Comparison of ENCODE assay signal across 1 cellular context in the genomic region with DNA sequence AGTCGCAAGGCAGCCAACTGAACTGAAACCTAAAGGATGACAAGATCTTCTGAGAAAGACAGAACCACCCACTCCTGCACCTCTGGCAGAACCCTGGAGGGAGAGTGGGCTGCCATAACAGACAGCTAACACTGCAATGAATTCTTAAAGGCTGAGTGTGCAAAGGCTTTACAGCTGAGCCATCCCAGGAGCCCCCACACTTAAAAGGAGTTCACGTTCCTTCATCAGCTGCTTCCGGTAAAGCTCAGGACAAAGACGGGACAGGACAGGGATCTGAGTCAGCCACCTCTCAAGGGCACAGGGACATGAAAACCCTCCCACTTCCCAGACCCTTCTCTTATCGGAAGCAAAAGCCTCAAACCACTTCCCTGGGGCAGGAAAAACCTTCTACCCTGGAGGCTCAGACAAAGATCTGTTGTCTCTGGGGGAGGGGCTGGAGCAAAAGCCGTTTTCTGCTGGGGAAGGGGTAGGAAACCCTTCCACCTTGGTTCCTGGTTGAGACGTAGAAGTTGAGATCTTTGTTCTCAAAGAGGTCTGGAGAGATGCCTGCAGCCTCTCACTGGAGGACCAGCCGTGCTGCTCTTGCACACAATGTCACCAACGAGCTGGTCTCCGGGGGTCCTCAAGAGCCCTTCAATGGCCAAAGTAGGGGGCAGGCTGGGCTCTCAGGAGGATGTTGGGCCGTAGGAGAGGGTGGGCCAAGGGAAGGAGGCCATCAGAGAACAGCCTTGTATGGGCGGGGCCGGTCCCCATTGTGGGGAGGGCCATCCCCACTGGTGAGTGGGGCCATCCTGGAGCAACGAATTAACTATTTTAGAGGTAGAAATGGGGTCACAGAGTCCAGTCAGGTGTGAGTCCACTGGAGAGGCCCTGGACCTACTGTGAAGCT.
A peak's percentile ranks its signal among the peaks of the same experiment; 100 is the strongest.
TF ChIP-seq lines count a peak whose summit lies in the region.

No MANE protein-coding gene starts in this region.

TF ChIP-seq in K562, 482 proteins besides CTCF, POLR2A, EP300 and RAD21 (continued from another document and continues in another):
- TF ChIP-seq PTRF (tag; IDR thresholded peaks at IDR 0.05) (no peak), CCAR2 (IDR thresholded peaks at IDR 0.05; ENCODE audit: low read depth, low read length) (no peak), KHSRP (IDR thresholded peaks at IDR 0.05) (no peak), STAG1 (CRISPR knock-in tag; IDR thresholded peaks at IDR 0.05; ENCODE audit: borderline replicate concordance) (no peak), NCOR1 (IDR thresholded peaks at IDR 0.05) (no peak), ZNF316 (IDR thresholded peaks at IDR 0.05) (no peak), NELFE (IDR thresholded peaks at IDR 0.05; ENCODE audit: insufficient read depth, insufficient read length) (no peak), ZNF175 (CRISPR knock-in tag; IDR thresholded peaks at IDR 0.05; ENCODE audit: low read depth) (0 out of 2 replicates have a peak, but pooled peaks have one; percentile 59), GABPB1 (CRISPR knock-in tag; IDR thresholded peaks at IDR 0.05) (no peak), CBX3 (IDR thresholded peaks at IDR 0.05; ENCODE audit: borderline replicate concordance in 1 of 2, low read length in 2 of 2) (no peak), SPI1 (IDR thresholded peaks at IDR 0.05; ENCODE audit: borderline replicate concordance, low read depth, low read length) (peak; percentile 23; the same call in 1 of the 2 replicates), CBFA2T3 (IDR thresholded peaks at IDR 0.05) (0 out of 2 replicates have a peak, but pooled peaks have one; percentile 8), ZNF431 (CRISPR knock-in tag; IDR thresholded peaks at IDR 0.05) (no peak), WHSC1 (IDR thresholded peaks at IDR 0.05; ENCODE audit: low read length) (no peak), GTF2A2 (tag; IDR thresholded peaks at IDR 0.05) (no peak), CHD4 (IDR thresholded peaks at IDR 0.05; ENCODE audit: insufficient read depth, insufficient replicate concordance, low read depth, low read length, poor library complexity, severe bottlenecking) (no peak), TFAM (CRISPR knock-in tag; conservative IDR thresholded peaks at IDR 0.05) (no peak), NR1H2 (CRISPR knock-in tag; IDR thresholded peaks at IDR 0.05) (no peak), MTF1 (CRISPR knock-in tag; IDR thresholded peaks at IDR 0.05; ENCODE audit: borderline replicate concordance) (no peak), POU5F1 (IDR thresholded peaks at IDR 0.05; ENCODE audit: borderline replicate concordance, low read depth, low read length, partially characterized antibody) (no peak), ZNF133 (CRISPR knock-in tag; IDR thresholded peaks at IDR 0.05) (no peak), FOS (IDR thresholded peaks at IDR 0.05; ENCODE audit: extremely low read depth, insufficient read length) (no peak), EGR1 (conservative IDR thresholded peaks at IDR 0.05) (peak; percentile 34; the same call in 1 of the 2 replicates), CBX5 (IDR thresholded peaks at IDR 0.05; ENCODE audit: borderline replicate concordance, low read depth) (no peak), FUS (optimal IDR thresholded peaks at IDR 0.05; ENCODE audit: low read depth, low read length) (no peak), ZNF436 (CRISPR knock-in tag; IDR thresholded peaks at IDR 0.05) (no peak), SIN3B (IDR thresholded peaks at IDR 0.05; ENCODE audit: low read depth) (no peak), NCOA4 (IDR thresholded peaks at IDR 0.05; ENCODE audit: partially characterized antibody) (no peak), RFX7 (CRISPR knock-in tag; IDR thresholded peaks at IDR 0.05) (no peak), RBM25 (IDR thresholded peaks at IDR 0.05; ENCODE audit: low read depth, low read length, severe bottlenecking) (no peak)
- TF ChIP-seq, protein P1, sequence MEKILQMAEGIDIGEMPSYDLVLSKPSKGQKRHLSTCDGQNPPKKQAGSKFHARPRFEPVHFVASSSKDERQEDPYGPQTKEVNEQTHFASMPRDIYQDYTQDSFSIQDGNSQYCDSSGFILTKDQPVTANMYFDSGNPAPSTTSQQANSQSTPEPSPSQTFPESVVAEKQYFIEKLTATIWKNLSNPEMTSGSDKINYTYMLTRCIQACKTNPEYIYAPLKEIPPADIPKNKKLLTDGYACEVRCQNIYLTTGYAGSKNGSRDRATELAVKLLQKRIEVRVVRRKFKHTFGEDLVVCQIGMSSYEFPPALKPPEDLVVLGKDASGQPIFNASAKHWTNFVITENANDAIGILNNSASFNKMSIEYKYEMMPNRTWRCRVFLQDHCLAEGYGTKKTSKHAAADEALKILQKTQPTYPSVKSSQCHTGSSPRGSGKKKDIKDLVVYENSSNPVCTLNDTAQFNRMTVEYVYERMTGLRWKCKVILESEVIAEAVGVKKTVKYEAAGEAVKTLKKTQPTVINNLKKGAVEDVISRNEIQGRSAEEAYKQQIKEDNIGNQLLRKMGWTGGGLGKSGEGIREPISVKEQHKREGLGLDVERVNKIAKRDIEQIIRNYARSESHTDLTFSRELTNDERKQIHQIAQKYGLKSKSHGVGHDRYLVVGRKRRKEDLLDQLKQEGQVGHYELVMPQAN (IDR thresholded peaks at IDR 0.05; ENCODE audit: borderline replicate concordance) = no peak
- TF ChIP-seq, protein P2, sequence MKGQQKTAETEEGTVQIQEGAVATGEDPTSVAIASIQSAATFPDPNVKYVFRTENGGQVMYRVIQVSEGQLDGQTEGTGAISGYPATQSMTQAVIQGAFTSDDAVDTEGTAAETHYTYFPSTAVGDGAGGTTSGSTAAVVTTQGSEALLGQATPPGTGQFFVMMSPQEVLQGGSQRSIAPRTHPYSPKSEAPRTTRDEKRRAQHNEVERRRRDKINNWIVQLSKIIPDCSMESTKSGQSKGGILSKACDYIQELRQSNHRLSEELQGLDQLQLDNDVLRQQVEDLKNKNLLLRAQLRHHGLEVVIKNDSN (CRISPR knock-in tag; IDR thresholded peaks at IDR 0.05) = no peak
- TF ChIP-seq, protein P3, sequence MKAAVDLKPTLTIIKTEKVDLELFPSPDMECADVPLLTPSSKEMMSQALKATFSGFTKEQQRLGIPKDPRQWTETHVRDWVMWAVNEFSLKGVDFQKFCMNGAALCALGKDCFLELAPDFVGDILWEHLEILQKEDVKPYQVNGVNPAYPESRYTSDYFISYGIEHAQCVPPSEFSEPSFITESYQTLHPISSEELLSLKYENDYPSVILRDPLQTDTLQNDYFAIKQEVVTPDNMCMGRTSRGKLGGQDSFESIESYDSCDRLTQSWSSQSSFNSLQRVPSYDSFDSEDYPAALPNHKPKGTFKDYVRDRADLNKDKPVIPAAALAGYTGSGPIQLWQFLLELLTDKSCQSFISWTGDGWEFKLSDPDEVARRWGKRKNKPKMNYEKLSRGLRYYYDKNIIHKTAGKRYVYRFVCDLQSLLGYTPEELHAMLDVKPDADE (conservative IDR thresholded peaks at IDR 0.05; ENCODE audit: control insufficient read depth, low read depth, low read length) = no peak
- TF ChIP-seq, protein P4, sequence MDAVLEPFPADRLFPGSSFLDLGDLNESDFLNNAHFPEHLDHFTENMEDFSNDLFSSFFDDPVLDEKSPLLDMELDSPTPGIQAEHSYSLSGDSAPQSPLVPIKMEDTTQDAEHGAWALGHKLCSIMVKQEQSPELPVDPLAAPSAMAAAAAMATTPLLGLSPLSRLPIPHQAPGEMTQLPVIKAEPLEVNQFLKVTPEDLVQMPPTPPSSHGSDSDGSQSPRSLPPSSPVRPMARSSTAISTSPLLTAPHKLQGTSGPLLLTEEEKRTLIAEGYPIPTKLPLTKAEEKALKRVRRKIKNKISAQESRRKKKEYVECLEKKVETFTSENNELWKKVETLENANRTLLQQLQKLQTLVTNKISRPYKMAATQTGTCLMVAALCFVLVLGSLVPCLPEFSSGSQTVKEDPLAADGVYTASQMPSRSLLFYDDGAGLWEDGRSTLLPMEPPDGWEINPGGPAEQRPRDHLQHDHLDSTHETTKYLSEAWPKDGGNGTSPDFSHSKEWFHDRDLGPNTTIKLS (IDR thresholded peaks at IDR 0.05; ENCODE audit: borderline replicate concordance, low read depth) = no peak
- TF ChIP-seq, protein P5, sequence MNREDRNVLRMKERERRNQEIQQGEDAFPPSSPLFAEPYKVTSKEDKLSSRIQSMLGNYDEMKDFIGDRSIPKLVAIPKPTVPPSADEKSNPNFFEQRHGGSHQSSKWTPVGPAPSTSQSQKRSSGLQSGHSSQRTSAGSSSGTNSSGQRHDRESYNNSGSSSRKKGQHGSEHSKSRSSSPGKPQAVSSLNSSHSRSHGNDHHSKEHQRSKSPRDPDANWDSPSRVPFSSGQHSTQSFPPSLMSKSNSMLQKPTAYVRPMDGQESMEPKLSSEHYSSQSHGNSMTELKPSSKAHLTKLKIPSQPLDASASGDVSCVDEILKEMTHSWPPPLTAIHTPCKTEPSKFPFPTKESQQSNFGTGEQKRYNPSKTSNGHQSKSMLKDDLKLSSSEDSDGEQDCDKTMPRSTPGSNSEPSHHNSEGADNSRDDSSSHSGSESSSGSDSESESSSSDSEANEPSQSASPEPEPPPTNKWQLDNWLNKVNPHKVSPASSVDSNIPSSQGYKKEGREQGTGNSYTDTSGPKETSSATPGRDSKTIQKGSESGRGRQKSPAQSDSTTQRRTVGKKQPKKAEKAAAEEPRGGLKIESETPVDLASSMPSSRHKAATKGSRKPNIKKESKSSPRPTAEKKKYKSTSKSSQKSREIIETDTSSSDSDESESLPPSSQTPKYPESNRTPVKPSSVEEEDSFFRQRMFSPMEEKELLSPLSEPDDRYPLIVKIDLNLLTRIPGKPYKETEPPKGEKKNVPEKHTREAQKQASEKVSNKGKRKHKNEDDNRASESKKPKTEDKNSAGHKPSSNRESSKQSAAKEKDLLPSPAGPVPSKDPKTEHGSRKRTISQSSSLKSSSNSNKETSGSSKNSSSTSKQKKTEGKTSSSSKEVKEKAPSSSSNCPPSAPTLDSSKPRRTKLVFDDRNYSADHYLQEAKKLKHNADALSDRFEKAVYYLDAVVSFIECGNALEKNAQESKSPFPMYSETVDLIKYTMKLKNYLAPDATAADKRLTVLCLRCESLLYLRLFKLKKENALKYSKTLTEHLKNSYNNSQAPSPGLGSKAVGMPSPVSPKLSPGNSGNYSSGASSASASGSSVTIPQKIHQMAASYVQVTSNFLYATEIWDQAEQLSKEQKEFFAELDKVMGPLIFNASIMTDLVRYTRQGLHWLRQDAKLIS (CRISPR knock-in tag; IDR thresholded peaks at IDR 0.05) = no peak
- TF ChIP-seq, protein P6, sequence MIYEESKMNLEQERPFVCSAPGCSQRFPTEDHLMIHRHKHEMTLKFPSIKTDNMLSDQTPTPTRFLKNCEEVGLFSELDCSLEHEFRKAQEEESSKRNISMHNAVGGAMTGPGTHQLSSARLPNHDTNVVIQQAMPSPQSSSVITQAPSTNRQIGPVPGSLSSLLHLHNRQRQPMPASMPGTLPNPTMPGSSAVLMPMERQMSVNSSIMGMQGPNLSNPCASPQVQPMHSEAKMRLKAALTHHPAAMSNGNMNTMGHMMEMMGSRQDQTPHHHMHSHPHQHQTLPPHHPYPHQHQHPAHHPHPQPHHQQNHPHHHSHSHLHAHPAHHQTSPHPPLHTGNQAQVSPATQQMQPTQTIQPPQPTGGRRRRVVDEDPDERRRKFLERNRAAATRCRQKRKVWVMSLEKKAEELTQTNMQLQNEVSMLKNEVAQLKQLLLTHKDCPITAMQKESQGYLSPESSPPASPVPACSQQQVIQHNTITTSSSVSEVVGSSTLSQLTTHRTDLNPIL (CRISPR knock-in tag; IDR thresholded peaks at IDR 0.05) = no peak
- TF ChIP-seq, protein P7, sequence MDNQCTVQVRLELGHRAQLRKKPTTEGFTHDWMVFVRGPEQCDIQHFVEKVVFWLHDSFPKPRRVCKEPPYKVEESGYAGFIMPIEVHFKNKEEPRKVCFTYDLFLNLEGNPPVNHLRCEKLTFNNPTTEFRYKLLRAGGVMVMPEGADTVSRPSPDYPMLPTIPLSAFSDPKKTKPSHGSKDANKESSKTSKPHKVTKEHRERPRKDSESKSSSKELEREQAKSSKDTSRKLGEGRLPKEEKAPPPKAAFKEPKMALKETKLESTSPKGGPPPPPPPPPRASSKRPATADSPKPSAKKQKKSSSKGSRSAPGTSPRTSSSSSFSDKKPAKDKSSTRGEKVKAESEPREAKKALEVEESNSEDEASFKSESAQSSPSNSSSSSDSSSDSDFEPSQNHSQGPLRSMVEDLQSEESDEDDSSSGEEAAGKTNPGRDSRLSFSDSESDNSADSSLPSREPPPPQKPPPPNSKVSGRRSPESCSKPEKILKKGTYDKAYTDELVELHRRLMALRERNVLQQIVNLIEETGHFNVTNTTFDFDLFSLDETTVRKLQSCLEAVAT (IDR thresholded peaks at IDR 0.05) = no peak
- TF ChIP-seq, protein P8, sequence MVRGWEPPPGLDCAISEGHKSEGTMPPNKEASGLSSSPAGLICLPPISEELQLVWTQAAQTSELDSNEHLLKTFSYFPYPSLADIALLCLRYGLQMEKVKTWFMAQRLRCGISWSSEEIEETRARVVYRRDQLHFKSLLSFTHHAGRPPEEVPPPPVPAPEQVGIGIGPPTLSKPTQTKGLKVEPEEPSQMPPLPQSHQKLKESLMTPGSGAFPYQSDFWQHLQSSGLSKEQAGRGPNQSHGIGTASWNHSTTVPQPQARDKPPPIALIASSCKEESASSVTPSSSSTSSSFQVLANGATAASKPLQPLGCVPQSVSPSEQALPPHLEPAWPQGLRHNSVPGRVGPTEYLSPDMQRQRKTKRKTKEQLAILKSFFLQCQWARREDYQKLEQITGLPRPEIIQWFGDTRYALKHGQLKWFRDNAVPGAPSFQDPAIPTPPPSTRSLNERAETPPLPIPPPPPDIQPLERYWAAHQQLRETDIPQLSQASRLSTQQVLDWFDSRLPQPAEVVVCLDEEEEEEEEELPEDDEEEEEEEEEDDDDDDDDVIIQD (CRISPR knock-in tag; IDR thresholded peaks at IDR 0.05) = no peak
- TF ChIP-seq, protein P9, sequence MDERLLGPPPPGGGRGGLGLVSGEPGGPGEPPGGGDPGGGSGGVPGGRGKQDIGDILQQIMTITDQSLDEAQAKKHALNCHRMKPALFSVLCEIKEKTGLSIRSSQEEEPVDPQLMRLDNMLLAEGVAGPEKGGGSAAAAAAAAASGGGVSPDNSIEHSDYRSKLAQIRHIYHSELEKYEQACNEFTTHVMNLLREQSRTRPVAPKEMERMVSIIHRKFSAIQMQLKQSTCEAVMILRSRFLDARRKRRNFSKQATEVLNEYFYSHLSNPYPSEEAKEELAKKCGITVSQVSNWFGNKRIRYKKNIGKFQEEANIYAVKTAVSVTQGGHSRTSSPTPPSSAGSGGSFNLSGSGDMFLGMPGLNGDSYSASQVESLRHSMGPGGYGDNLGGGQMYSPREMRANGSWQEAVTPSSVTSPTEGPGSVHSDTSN (CRISPR knock-in tag; IDR thresholded peaks at IDR 0.05; ENCODE audit: low read depth) = no peak
- TF ChIP-seq, protein P9 (tag; conservative IDR thresholded peaks at IDR 0.05; ENCODE audit: low read depth) = no peak
- TF ChIP-seq, protein P10, sequence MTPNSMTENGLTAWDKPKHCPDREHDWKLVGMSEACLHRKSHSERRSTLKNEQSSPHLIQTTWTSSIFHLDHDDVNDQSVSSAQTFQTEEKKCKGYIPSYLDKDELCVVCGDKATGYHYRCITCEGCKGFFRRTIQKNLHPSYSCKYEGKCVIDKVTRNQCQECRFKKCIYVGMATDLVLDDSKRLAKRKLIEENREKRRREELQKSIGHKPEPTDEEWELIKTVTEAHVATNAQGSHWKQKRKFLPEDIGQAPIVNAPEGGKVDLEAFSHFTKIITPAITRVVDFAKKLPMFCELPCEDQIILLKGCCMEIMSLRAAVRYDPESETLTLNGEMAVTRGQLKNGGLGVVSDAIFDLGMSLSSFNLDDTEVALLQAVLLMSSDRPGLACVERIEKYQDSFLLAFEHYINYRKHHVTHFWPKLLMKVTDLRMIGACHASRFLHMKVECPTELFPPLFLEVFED (CRISPR knock-in tag; conservative IDR thresholded peaks at IDR 0.05) = no peak
